ENCODE assay signal across 8 cellular contexts in genomic region chr10:103969857-103970627, GRCh38. TPM values are rescaled to one million over a fixed set of nuclear protein-coding genes. Genes with fewer than 3 reads are reported as not detected.
DNase-seq lines count a peak whose midpoint lies in the region; ATAC-seq, FAIRE-seq and TF ChIP-seq lines count a peak whose summit lies in the region.

No MANE protein-coding gene starts in this region.

- TF ChIP-seq RAD21 in HepG2 (CRISPR knock-in tag; IDR thresholded peaks at IDR 0.05), result no peak

- no peak for FAIRE-seq in HepG2 (lab: Jason Lieb, UNC)

- peaks cover 21% of the 10 kb centered on the region for H4K20me1 ChIP-seq in HepG2 (ENCODE audit: insufficient read depth, low read length)

- H3K27me3 ChIP-seq in HepG2 (ENCODE audit: control insufficient read depth in 1 of 2, insufficient read depth in 2 of 2, low read length in 2 of 2) (peaks cover 0 to 3% of the 10 kb centered on the region in 2 experiments; a peak in 1 of 5 replicates), right lobe of liver (no peaks in the 10 kb centered on the region), muscle layer of duodenum (ENCODE audit: low read depth, low read length) (no peaks in the 10 kb centered on the region)

- peaks cover 35% of the 10 kb centered on the region for H3K4me1 ChIP-seq in HepG2 (ENCODE audit: insufficient read depth, low read length)
- H3K4me1 ChIP-seq in right lobe of liver, result peaks cover 0 to 19% (median 0%) of the 10 kb centered on the region in 4 donors
- peaks cover 6 to 15% of the 10 kb centered on the region in 2 donors for H3K4me1 ChIP-seq in muscle layer of duodenum (ENCODE audit: control insufficient read depth in 1 of 2, insufficient read depth in 2 of 2, low read length in 2 of 2)

- H3K4me3 ChIP-seq in HepG2 (replicated peaks in 1 of 3; ENCODE audit: insufficient read depth in 1 of 3, low read depth in 2 of 3, low read length in 3 of 3) (peak overlapping the region; percentile 83 to 93 (median 88); a peak in 5 of 6 replicates), right lobe of liver (no peak overlapping the region), muscle layer of duodenum (ENCODE audit: low read depth in 1 of 2, low read length in 2 of 2) (peak overlapping the region; percentile 93 to 99)

- 38% methylated on average over 2 of the region's 2 CpGs for WGBS in HepG2 (ENCODE audit: low lambda C conversion rate)
- 47% methylated on average over 2 of the region's 2 CpGs for WGBS in right lobe of liver (ENCODE audit: insufficient coverage, low coverage, low lambda C conversion rate, missing lambda C conversion rate)

- no peak for ATAC-seq in HepG2
- ATAC-seq in right lobe of liver, result no peak
- no peak for ATAC-seq in GM18873 (IDR thresholded peaks at IDR 0.05; ENCODE audit: low FRiP score, unreplicated experiment)
- ATAC-seq in HG03342 (IDR thresholded peaks at IDR 0.05; ENCODE audit: unreplicated experiment), result no peak

- intact Hi-C loops in HepG2 (cut with micrococcal nuclease; ENCODE audit: unreplicated experiment), result loop anchor here (5.0 kb wide), 1 partner anchor 152 kb away; the partner anchor contains the start of gene SFR1
- intact Hi-C loops in right lobe of liver (cut with DNase I), result no loop called here

- in situ Hi-C loops in HepG2 (cut with HindIII; ENCODE audit: extremely low pct_ligation_motif_present, low pct_unique_long_range_greater_than_20kb), result no loop called here

- H3K9me3 ChIP-seq in HepG2 (ENCODE audit: low read length) (no peaks in the 10 kb centered on the region), right lobe of liver (no peaks in the 10 kb centered on the region), muscle layer of duodenum (ENCODE audit: control insufficient read depth in 1 of 2, low read length in 2 of 2) (no peaks in the 10 kb centered on the region)

- no peak for DNase-seq in HepG2 (ENCODE audit: low spot score)
- DNase-seq in right lobe of liver, result no peak
- no peak for DNase-seq in NCI-H146 treated with DMSO at 0.1 percent for 48 hours (lab: John Stamatoyannopoulos, UW; ENCODE audit: unreplicated experiment)
- DNase-seq in NCI-H2196 (lab: John Stamatoyannopoulos, UW; ENCODE audit: unreplicated experiment), result no peak

- H3K9me3 Mint-ChIP-seq in brain, result peaks cover 0 to 8% (median 3%) of the 10 kb centered on the region in 5 experiments

- peak overlapping the region; percentile 73 for H3K4me2 ChIP-seq in HepG2 (ENCODE audit: low read depth, low read length)

- no peak overlapping the region for H2AFZ ChIP-seq in HepG2 (ENCODE audit: low read length)

- POLR2A ChIA-PET in HepG2 (lab: Yijun Ruan, JAX), result interaction anchor here (0.6 to 1.4 kb wide), 3 partner anchors 62 to 1207 kb away, joined by 3 to 5 read pairs (median 3); partner anchors contain the start of gene SFR1

- TF ChIP-seq POLR2A in HepG2 (IDR thresholded peaks at IDR 0.05; ENCODE audit: insufficient read depth in 1 of 2, low read depth in 2 of 2, low read length in 2 of 2) (no peak), right lobe of liver (IDR thresholded peaks at IDR 0.05) (no peak)

- H3K79me2 ChIP-seq in HepG2 (ENCODE audit: insufficient read depth, low read length), result peaks cover 58% of the 10 kb centered on the region

- H3K4me1 Mint-ChIP-seq in brain, result peaks cover 66% of the 10 kb centered on the region

- TF ChIP-seq CTCF in HepG2 (CRISPR knock-in tag; IDR thresholded peaks at IDR 0.05), result no peak
- no peak for TF ChIP-seq CTCF in right lobe of liver (IDR thresholded peaks at IDR 0.05)
- no peak for TF ChIP-seq CTCF in brain (conservative IDR thresholded peaks at IDR 0.05)

- H3K4me3 Mint-ChIP-seq in brain, result peak overlapping the region; percentile 94 to 98 (median 96)

- H3K36me3 ChIP-seq in HepG2 (replicated peaks in 1 of 2; ENCODE audit: control insufficient read depth in 1 of 2, insufficient read depth in 2 of 2, low read length in 2 of 2) (no peaks in the 10 kb centered on the region), right lobe of liver (no peaks in the 10 kb centered on the region), muscle layer of duodenum (ENCODE audit: control insufficient read depth in 1 of 2, insufficient read depth in 2 of 2, low read length in 2 of 2) (no peaks in the 10 kb centered on the region)

- BruUV-seq in HepG2 (replicated peaks; lab: Mats Ljungman, UMichigan), result no TSS peak

- TF ChIP-seq EP300 in HepG2 (IDR thresholded peaks at IDR 0.05; ENCODE audit: low read depth in 2 of 2, low read length in 2 of 2) (no peak), HepG2 (CRISPR knock-in tag; IDR thresholded peaks at IDR 0.05; ENCODE audit: borderline replicate concordance) (no peak)

- peak overlapping the region; percentile 55; the same call in 1 of the 2 replicates for H3K9ac ChIP-seq in HepG2 (ENCODE audit: insufficient read depth, low read depth, low read length)

- H3K27ac Mint-ChIP-seq in brain, result peak overlapping the region; percentile 25 to 87 (median 25)

- peaks cover 8% of the 10 kb centered on the region for H3K27me3 Mint-ChIP-seq in brain

- H3K36me3 Mint-ChIP-seq in brain, result peaks cover 22% of the 10 kb centered on the region

- CTCF ChIA-PET in HepG2 (lab: Yijun Ruan, JAX; ENCODE audit: low intra/inter-chr PET ratio, low total read pairs), result no interaction called here

- H3K27ac ChIP-seq in HepG2 (ENCODE audit: extremely low read length, insufficient read depth, low read length), result peak overlapping the region; percentile 3
- no peak overlapping the region for H3K27ac ChIP-seq in right lobe of liver
- H3K27ac ChIP-seq in muscle layer of duodenum (ENCODE audit: low read length), result peak overlapping the region; percentile 52

TF ChIP-seq in HepG2, 621 proteins besides CTCF, POLR2A, EP300 and RAD21:
- TF ChIP-seq RBFOX2 (IDR thresholded peaks at IDR 0.05; ENCODE audit: low read depth, low read length) (0 out of 2 replicates have a peak, but pooled peaks have one; percentile 19), ZFY (CRISPR knock-in tag; IDR thresholded peaks at IDR 0.05) (no peak), ZNF44 (CRISPR knock-in tag; IDR thresholded peaks at IDR 0.05) (no peak)

RNA-seq across cellular contexts. Expression of gene SLK, which starts 3.1 kb away (rescaled TPM):
- total RNA-seq in HepG2 (2016; rRNA removed; fragmentation: Illumina TruSeq; extraction: Trizol), result 22.8 and 35.0 TPM in 2 replicates
- 8.1 and 9.1 TPM in 2 replicates for total RNA-seq in HepG2 (2016; cell fraction: cytosol; rRNA removed; fragmentation: Illumina TruSeq; extraction: Trizol; ENCODE audit: low read depth)
- total RNA-seq in HepG2 (2016; cell fraction: insoluble cytoplasmic fraction; rRNA removed; fragmentation: Illumina TruSeq; extraction: Trizol), result 21.6 and 34.9 TPM in 2 replicates
- total RNA-seq in HepG2 (2016; cell fraction: membrane; rRNA removed; fragmentation: Illumina TruSeq; extraction: Trizol), result 6.4 and 7.4 TPM in 2 replicates
- total RNA-seq in HepG2 (2016; cell fraction: nucleus; rRNA removed; fragmentation: Illumina TruSeq; extraction: Trizol), result 17.5 and 20.8 TPM in 2 replicates
- polyA plus RNA-seq in HepG2 (2011; rRNA removed), result 3.4 and 3.7 TPM in 2 replicates
- polyA plus RNA-seq in HepG2 (2011; cell fraction: cytosol; rRNA removed), result 1.5 and 2.6 TPM in 2 replicates
- polyA plus RNA-seq in HepG2 (2011; cell fraction: nucleus; rRNA removed), result 2.7 and 3.1 TPM in 2 replicates
- polyA plus RNA-seq in HepG2 (2012), result 10.9 and 14.4 TPM in 2 replicates
- polyA plus RNA-seq in HepG2 (2016; cell fraction: cytosol; fragmentation: Illumina TruSeq; extraction: Trizol; ENCODE audit: low read depth), result 0.28 and 0.47 TPM in 2 replicates
- polyA plus RNA-seq in HepG2 (2016; cell fraction: insoluble cytoplasmic fraction; fragmentation: Illumina TruSeq; extraction: Trizol; ENCODE audit: low read depth), result 19.7 and 21.4 TPM in 2 replicates
- 1.7 and 2.0 TPM in 2 replicates for polyA plus RNA-seq in HepG2 (2016; cell fraction: membrane; fragmentation: Illumina TruSeq; extraction: Trizol; ENCODE audit: low read depth)
- 12.7 and 13.6 TPM in 2 replicates for polyA plus RNA-seq in HepG2 (2016; cell fraction: nucleus; fragmentation: Illumina TruSeq; extraction: Trizol; ENCODE audit: insufficient read depth, low read depth)
- polyA minus RNA-seq in HepG2 (2011; rRNA and poly(A)+ RNA removed; ENCODE audit: low replicate concordance), result 2.8 and 10.1 TPM in 2 replicates
- polyA minus RNA-seq in HepG2 (2011; cell fraction: cytosol; rRNA and poly(A)+ RNA removed), result 10.0 and 12.9 TPM in 2 replicates
- polyA minus RNA-seq in HepG2 (2011; cell fraction: nucleus; rRNA and poly(A)+ RNA removed), result 17.9 and 21.1 TPM in 2 replicates
- 10 to 100 TPM in 5 of 6 experiments, 1 to 10 TPM in 1; 7.9 to 16.3 (median 13.0) TPM for total RNA-seq in right lobe of liver
- polyA plus RNA-seq in brain (ENCODE audit: insufficient read depth, low read depth, low replicate concordance), result 4.3 TPM

RNA-seq across cellular contexts. Expression of gene STN1, which starts 52.1 kb away (rescaled TPM):
- total RNA-seq in HepG2 (2016; rRNA removed; fragmentation: Illumina TruSeq; extraction: Trizol) (22.7 and 27.7 TPM in 2 replicates), right lobe of liver (10 to 100 TPM in 2 of 6 experiments, 1 to 10 TPM in 4; 6.1 to 13.3 (median 6.6) TPM)
- total RNA-seq in HepG2 (2016; cell fraction: cytosol; rRNA removed; fragmentation: Illumina TruSeq; extraction: Trizol; ENCODE audit: low read depth), result 24.8 and 40.6 TPM in 2 replicates
- total RNA-seq in HepG2 (2016; cell fraction: insoluble cytoplasmic fraction; rRNA removed; fragmentation: Illumina TruSeq; extraction: Trizol), result 23.6 and 24.6 TPM in 2 replicates
- total RNA-seq in HepG2 (2016; cell fraction: membrane; rRNA removed; fragmentation: Illumina TruSeq; extraction: Trizol), result 43.8 and 49.6 TPM in 2 replicates
- total RNA-seq in HepG2 (2016; cell fraction: nucleus; rRNA removed; fragmentation: Illumina TruSeq; extraction: Trizol), result 10.8 and 12.6 TPM in 2 replicates
- polyA plus RNA-seq in HepG2 (2011; rRNA removed) (17.6 and 19.9 TPM in 2 replicates), brain (ENCODE audit: insufficient read depth, low read depth, low replicate concordance) (16.9 TPM)
- polyA plus RNA-seq in HepG2 (2011; cell fraction: cytosol; rRNA removed), result 15.3 and 18.7 TPM in 2 replicates
- 7.9 and 9.7 TPM in 2 replicates for polyA plus RNA-seq in HepG2 (2011; cell fraction: nucleus; rRNA removed)
- polyA plus RNA-seq in HepG2 (2012), result 14.9 and 15.6 TPM in 2 replicates
- polyA plus RNA-seq in HepG2 (2016; cell fraction: cytosol; fragmentation: Illumina TruSeq; extraction: Trizol; ENCODE audit: low read depth), result 29.4 and 42.1 TPM in 2 replicates
- 21.3 and 22.4 TPM in 2 replicates for polyA plus RNA-seq in HepG2 (2016; cell fraction: insoluble cytoplasmic fraction; fragmentation: Illumina TruSeq; extraction: Trizol; ENCODE audit: low read depth)
- polyA plus RNA-seq in HepG2 (2016; cell fraction: membrane; fragmentation: Illumina TruSeq; extraction: Trizol; ENCODE audit: low read depth), result 32.1 and 40.0 TPM in 2 replicates
- polyA plus RNA-seq in HepG2 (2016; cell fraction: nucleus; fragmentation: Illumina TruSeq; extraction: Trizol; ENCODE audit: insufficient read depth, low read depth), result 10.7 and 14.3 TPM in 2 replicates
- polyA minus RNA-seq in HepG2 (2011; rRNA and poly(A)+ RNA removed; ENCODE audit: low replicate concordance), result 5.9 and 12.3 TPM in 2 replicates
- polyA minus RNA-seq in HepG2 (2011; cell fraction: cytosol; rRNA and poly(A)+ RNA removed), result 6.5 and 7.4 TPM in 2 replicates
- 9.8 and 14.5 TPM in 2 replicates for polyA minus RNA-seq in HepG2 (2011; cell fraction: nucleus; rRNA and poly(A)+ RNA removed)

Comparison
In these comparisons a context has a peak if more than half of its experiments do, and no peak if none do; other contexts are left out.
1. H3K27ac ChIP-seq: peak in HepG2 (single experiment) and muscle layer of duodenum (single experiment); none in right lobe of liver (0 of 3).
2. H3K4me3 ChIP-seq: peak in HepG2 (3 of 3) and muscle layer of duodenum (2 of 2); none in right lobe of liver (0 of 3).